ENCODE assay signal across 1 cellular context in the genomic region with DNA sequence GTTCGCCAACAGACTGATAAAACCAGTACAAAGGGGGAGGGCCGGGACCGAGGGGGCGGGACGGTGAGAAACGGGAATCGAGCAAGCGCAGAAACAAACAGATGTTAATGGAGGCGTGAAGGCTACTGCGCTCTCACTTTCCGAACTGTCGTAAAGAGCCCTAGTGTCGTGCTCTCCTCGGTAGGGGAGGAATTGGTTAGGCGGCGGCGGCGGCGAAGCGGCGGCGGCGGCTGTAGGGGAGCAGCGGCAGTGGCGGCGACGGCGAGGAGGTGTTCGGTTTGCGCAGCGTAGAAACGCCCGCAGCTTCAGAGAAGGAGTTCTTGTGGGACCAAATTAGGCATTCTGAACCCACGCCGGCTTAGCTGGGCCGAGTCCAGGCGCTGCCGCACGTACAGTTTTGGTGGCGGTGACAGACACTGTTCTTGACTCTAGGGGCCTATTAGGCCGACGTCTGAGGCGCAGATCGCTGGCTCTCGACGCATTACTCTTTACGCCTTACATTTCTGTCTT.
A peak's percentile ranks its signal among the peaks of the same experiment; 100 is the strongest.
TF ChIP-seq lines count a peak whose summit lies in the region.

Gene RNF111 (plus strand): TSS at position 163 of the 510 bp plus-strand sequence. CDS start 43,160 bp downstream, outside the sequence.

TF ChIP-seq in HEK293, 187 proteins besides CTCF, POLR2A, EP300 and RAD21 (continued from another document and continues in another):
- TF ChIP-seq, protein P1, sequence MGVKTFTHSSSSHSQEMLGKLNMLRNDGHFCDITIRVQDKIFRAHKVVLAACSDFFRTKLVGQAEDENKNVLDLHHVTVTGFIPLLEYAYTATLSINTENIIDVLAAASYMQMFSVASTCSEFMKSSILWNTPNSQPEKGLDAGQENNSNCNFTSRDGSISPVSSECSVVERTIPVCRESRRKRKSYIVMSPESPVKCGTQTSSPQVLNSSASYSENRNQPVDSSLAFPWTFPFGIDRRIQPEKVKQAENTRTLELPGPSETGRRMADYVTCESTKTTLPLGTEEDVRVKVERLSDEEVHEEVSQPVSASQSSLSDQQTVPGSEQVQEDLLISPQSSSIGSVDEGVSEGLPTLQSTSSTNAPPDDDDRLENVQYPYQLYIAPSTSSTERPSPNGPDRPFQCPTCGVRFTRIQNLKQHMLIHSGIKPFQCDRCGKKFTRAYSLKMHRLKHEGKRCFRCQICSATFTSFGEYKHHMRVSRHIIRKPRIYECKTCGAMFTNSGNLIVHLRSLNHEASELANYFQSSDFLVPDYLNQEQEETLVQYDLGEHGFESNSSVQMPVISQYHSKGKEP (tag by site-specific recombination; IDR thresholded peaks at IDR 0.05) = no peak
- TF ChIP-seq ZNF426 (tag by site-specific recombination; IDR thresholded peaks at IDR 0.05) (no peak), ZNF121 (tag by site-specific recombination; IDR thresholded peaks at IDR 0.05) (no peak), ZNF423 (tag by site-specific recombination; IDR thresholded peaks at IDR 0.05) (no peak), ZNF623 (tag by site-specific recombination; IDR thresholded peaks at IDR 0.05) (no peak), SCRT2 (tag by site-specific recombination; IDR thresholded peaks at IDR 0.05) (no peak), ZNF2 (tag by site-specific recombination; IDR thresholded peaks at IDR 0.05) (peak; percentile 60), SP3 (tag by site-specific recombination; IDR thresholded peaks at IDR 0.05) (peak; percentile 37; the same call in 1 of the 2 replicates), ZNF555 (tag by site-specific recombination; conservative IDR thresholded peaks at IDR 0.05) (no peak), ZNF501 (tag by site-specific recombination; IDR thresholded peaks at IDR 0.05) (0 out of 2 replicates have a peak, but pooled peaks have one; percentile 42), KLF16 (tag by site-specific recombination; IDR thresholded peaks at IDR 0.05) (peak; percentile 48; the same call in 1 of the 2 replicates), ZBTB17 (tag by site-specific recombination; IDR thresholded peaks at IDR 0.05) (no peak; the same call in 1 of the 2 replicates), ZNF560 (tag by site-specific recombination; IDR thresholded peaks at IDR 0.05; ENCODE audit: borderline replicate concordance) (no peak), KLF8 (tag by site-specific recombination; IDR thresholded peaks at IDR 0.05) (no peak; the same call in 1 of the 2 replicates), REPIN1 (tag by site-specific recombination; IDR thresholded peaks at IDR 0.05; ENCODE audit: low read depth) (no peak), SETDB1 (IDR thresholded peaks at IDR 0.05; ENCODE audit: insufficient read length, low read length) (no peak), ZNF830 (tag by site-specific recombination; IDR thresholded peaks at IDR 0.05; ENCODE audit: low read depth) (no peak), ZNF76 (tag by site-specific recombination; IDR thresholded peaks at IDR 0.05; ENCODE audit: borderline replicate concordance, low read depth) (no peak), ZNF133 (tag by site-specific recombination; IDR thresholded peaks at IDR 0.05) (no peak), FEZF1 (tag by site-specific recombination; IDR thresholded peaks at IDR 0.05) (peak; percentile 50), ZNF114 (tag by site-specific recombination; IDR thresholded peaks at IDR 0.05) (no peak), ZNF791 (tag by site-specific recombination; IDR thresholded peaks at IDR 0.05) (no peak), ZNF23 (tag by site-specific recombination; IDR thresholded peaks at IDR 0.05; ENCODE audit: borderline replicate concordance) (no peak), KLF9 (tag by site-specific recombination; IDR thresholded peaks at IDR 0.05; ENCODE audit: low read depth) (peak; percentile 78), ZNF514 (tag by site-specific recombination; IDR thresholded peaks at IDR 0.05) (no peak), GLIS1 (tag by site-specific recombination; IDR thresholded peaks at IDR 0.05) (peak; percentile 79), ZNF621 (tag by site-specific recombination; IDR thresholded peaks at IDR 0.05) (no peak), ZBTB8A (tag by site-specific recombination; IDR thresholded peaks at IDR 0.05) (no peak), ZNF24 (tag by site-specific recombination; IDR thresholded peaks at IDR 0.05) (no peak), ZNF544 (tag by site-specific recombination; IDR thresholded peaks at IDR 0.05) (no peak), ZNF146 (tag by site-specific recombination; IDR thresholded peaks at IDR 0.05) (no peak), ZNF10 (tag by site-specific recombination; IDR thresholded peaks at IDR 0.05) (0 out of 2 replicates have a peak, but pooled peaks have one; percentile 23), ZNF626 (tag by site-specific recombination; IDR thresholded peaks at IDR 0.05) (no peak), ZXDB (tag by site-specific recombination; IDR thresholded peaks at IDR 0.05) (peak; percentile 17; the same call in 1 of the 2 replicates), ZNF155 (tag by site-specific recombination; IDR thresholded peaks at IDR 0.05) (no peak), ZNF777 (tag by site-specific recombination; IDR thresholded peaks at IDR 0.05; ENCODE audit: borderline replicate concordance) (no peak), ZBTB48 (tag by site-specific recombination; IDR thresholded peaks at IDR 0.05) (no peak), ELK4 (IDR thresholded peaks at IDR 0.05; ENCODE audit: borderline replicate concordance, low read depth, low read length) (no peak), ZNF112 (tag by site-specific recombination; IDR thresholded peaks at IDR 0.05) (no peak), ZNF792 (tag by site-specific recombination; IDR thresholded peaks at IDR 0.05) (no peak), ZNF350 (tag by site-specific recombination; IDR thresholded peaks at IDR 0.05) (no peak)
- TF ChIP-seq, protein P2, sequence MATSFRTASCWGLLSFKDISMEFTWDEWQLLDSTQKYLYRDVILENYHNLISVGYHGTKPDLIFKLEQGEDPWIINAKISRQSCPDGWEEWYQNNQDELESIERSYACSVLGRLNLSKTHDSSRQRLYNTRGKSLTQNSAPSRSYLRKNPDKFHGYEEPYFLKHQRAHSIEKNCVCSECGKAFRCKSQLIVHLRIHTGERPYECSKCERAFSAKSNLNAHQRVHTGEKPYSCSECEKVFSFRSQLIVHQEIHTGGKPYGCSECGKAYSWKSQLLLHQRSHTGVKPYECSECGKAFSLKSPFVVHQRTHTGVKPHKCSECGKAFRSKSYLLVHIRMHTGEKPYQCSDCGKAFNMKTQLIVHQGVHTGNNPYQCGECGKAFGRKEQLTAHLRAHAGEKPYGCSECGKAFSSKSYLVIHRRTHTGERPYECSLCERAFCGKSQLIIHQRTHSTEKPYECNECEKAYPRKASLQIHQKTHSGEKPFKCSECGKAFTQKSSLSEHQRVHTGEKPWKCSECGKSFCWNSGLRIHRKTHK (tag by site-specific recombination; IDR thresholded peaks at IDR 0.05) = no peak
- TF ChIP-seq, protein P3, sequence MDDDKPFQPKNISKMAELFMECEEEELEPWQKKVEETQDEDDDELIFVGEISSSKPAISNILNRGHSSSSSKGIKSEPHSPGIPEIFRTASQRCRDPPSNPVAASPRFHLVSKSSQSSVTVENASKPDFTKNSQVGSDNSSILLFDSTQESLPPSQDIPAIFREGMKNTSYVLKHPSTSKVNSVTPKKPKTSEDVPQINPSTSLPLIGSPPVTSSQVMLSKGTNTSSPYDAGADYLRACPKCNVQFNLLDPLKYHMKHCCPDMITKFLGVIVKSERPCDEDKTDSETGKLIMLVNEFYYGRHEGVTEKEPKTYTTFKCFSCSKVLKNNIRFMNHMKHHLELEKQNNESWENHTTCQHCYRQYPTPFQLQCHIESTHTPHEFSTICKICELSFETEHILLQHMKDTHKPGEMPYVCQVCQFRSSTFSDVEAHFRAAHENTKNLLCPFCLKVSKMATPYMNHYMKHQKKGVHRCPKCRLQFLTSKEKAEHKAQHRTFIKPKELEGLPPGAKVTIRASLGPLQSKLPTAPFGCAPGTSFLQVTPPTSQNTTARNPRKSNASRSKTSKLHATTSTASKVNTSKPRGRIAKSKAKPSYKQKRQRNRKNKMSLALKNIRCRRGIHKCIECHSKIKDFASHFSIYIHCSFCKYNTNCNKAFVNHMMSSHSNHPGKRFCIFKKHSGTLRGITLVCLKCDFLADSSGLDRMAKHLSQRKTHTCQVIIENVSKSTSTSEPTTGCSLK (tag by site-specific recombination; IDR thresholded peaks at IDR 0.05) = no peak
- TF ChIP-seq, protein P4, sequence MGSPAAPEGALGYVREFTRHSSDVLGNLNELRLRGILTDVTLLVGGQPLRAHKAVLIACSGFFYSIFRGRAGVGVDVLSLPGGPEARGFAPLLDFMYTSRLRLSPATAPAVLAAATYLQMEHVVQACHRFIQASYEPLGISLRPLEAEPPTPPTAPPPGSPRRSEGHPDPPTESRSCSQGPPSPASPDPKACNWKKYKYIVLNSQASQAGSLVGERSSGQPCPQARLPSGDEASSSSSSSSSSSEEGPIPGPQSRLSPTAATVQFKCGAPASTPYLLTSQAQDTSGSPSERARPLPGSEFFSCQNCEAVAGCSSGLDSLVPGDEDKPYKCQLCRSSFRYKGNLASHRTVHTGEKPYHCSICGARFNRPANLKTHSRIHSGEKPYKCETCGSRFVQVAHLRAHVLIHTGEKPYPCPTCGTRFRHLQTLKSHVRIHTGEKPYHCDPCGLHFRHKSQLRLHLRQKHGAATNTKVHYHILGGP (tag by site-specific recombination; IDR thresholded peaks at IDR 0.05) = no peak
- TF ChIP-seq, protein P5, sequence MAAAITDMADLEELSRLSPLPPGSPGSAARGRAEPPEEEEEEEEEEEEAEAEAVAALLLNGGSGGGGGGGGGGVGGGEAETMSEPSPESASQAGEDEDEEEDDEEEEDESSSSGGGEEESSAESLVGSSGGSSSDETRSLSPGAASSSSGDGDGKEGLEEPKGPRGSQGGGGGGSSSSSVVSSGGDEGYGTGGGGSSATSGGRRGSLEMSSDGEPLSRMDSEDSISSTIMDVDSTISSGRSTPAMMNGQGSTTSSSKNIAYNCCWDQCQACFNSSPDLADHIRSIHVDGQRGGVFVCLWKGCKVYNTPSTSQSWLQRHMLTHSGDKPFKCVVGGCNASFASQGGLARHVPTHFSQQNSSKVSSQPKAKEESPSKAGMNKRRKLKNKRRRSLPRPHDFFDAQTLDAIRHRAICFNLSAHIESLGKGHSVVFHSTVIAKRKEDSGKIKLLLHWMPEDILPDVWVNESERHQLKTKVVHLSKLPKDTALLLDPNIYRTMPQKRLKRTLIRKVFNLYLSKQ (tag by site-specific recombination; IDR thresholded peaks at IDR 0.05; ENCODE audit: borderline replicate concordance) = no peak
- TF ChIP-seq, protein P6, sequence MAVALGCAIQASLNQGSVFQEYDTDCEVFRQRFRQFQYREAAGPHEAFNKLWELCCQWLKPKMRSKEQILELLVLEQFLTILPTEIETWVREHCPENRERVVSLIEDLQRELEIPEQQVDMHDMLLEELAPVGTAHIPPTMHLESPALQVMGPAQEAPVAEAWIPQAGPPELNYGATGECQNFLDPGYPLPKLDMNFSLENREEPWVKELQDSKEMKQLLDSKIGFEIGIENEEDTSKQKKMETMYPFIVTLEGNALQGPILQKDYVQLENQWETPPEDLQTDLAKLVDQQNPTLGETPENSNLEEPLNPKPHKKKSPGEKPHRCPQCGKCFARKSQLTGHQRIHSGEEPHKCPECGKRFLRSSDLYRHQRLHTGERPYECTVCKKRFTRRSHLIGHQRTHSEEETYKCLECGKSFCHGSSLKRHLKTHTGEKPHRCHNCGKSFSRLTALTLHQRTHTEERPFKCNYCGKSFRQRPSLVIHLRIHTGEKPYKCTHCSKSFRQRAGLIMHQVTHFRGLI (tag by site-specific recombination; IDR thresholded peaks at IDR 0.05) = no peak
- TF ChIP-seq, protein P7, sequence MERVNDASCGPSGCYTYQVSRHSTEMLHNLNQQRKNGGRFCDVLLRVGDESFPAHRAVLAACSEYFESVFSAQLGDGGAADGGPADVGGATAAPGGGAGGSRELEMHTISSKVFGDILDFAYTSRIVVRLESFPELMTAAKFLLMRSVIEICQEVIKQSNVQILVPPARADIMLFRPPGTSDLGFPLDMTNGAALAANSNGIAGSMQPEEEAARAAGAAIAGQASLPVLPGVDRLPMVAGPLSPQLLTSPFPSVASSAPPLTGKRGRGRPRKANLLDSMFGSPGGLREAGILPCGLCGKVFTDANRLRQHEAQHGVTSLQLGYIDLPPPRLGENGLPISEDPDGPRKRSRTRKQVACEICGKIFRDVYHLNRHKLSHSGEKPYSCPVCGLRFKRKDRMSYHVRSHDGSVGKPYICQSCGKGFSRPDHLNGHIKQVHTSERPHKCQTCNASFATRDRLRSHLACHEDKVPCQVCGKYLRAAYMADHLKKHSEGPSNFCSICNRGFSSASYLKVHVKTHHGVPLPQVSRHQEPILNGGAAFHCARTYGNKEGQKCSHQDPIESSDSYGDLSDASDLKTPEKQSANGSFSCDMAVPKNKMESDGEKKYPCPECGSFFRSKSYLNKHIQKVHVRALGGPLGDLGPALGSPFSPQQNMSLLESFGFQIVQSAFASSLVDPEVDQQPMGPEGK (tag by site-specific recombination; IDR thresholded peaks at IDR 0.05) = no peak
- TF ChIP-seq, protein P8, sequence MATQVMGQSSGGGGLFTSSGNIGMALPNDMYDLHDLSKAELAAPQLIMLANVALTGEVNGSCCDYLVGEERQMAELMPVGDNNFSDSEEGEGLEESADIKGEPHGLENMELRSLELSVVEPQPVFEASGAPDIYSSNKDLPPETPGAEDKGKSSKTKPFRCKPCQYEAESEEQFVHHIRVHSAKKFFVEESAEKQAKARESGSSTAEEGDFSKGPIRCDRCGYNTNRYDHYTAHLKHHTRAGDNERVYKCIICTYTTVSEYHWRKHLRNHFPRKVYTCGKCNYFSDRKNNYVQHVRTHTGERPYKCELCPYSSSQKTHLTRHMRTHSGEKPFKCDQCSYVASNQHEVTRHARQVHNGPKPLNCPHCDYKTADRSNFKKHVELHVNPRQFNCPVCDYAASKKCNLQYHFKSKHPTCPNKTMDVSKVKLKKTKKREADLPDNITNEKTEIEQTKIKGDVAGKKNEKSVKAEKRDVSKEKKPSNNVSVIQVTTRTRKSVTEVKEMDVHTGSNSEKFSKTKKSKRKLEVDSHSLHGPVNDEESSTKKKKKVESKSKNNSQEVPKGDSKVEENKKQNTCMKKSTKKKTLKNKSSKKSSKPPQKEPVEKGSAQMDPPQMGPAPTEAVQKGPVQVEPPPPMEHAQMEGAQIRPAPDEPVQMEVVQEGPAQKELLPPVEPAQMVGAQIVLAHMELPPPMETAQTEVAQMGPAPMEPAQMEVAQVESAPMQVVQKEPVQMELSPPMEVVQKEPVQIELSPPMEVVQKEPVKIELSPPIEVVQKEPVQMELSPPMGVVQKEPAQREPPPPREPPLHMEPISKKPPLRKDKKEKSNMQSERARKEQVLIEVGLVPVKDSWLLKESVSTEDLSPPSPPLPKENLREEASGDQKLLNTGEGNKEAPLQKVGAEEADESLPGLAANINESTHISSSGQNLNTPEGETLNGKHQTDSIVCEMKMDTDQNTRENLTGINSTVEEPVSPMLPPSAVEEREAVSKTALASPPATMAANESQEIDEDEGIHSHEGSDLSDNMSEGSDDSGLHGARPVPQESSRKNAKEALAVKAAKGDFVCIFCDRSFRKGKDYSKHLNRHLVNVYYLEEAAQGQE (tag by site-specific recombination; IDR thresholded peaks at IDR 0.05) = no peak
